Comparison of ENCODE assay signal across 25 cellular contexts in the genomic region with DNA sequence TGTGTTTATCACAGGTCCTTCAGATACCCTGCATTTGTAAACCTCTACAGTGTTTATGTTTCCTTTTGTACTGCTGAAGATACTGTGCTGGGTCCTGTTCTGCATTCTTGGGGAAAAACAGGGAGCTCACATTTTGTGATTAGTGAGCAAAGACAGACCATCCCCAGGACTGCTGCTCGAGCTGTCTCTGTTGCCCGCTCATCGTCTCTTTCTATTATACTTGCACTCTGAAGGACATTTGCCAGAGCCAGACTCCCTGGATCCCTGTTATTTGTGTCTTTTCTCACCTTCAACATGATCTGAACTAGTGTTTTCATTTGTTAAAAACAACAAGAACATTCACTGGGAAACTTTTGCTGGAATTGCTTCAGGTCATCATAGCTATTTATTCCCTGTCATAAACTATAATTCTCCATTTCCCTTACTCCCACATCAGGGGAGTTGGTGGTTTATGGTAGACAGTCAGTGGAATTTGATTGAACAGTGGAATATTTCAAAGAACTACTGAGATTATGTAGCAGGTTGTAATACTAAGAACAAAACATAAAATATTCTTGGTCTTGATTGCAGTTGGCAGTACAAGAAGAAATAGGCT. TPM values are rescaled to one million over a fixed set of nuclear protein-coding genes. Genes with fewer than 3 reads are reported as not detected.
"Had no signal": no experiment of that assay in that cellular context is flagged by ENCODE, and none has a peak within 500 bp of the region (broad histone marks: within the 10 kb centered on the region; RNA-seq: fewer than 3 reads in every experiment).

No MANE protein-coding gene starts in this region.

- H3K9me3 ChIP-seq: heart right ventricle, left ventricle myocardium inferior, right atrium auricular region, transverse colon, vagina had no signal

- H3K4me1 Mint-ChIP-seq: activated CD4-positive, alpha-beta T cell treated with anti-CD3 and anti-CD28 coated beads, Interleukin-2, amount 10 ng/mL, durations not matched to agents 24 days and 14 days; activated naive CD4-positive, alpha-beta T cell treated with anti-CD3 and anti-CD28 coated beads, Interleukin-2, amount 10 ng/mL, durations not matched to agents 7 days and 5 days; activated naive CD8-positive, alpha-beta T cell treated with anti-CD3 and anti-CD28 coated beads, Interleukin-2, amount 10 ng/mL, durations not matched to agents 7 days and 5 days; naive B cell had no signal

- H3K9me3 Mint-ChIP-seq: activated CD4-positive, alpha-beta memory T cell treated with anti-CD3 and anti-CD28 coated beads for 36 hours; activated CD4-positive, alpha-beta T cell treated with anti-CD3 and anti-CD28 coated beads, Interleukin-2, amount 10 ng/mL, durations not matched to agents 24 days and 14 days; activated naive CD4-positive, alpha-beta T cell treated with anti-CD3 and anti-CD28 coated beads, Interleukin-2, amount 10 ng/mL, durations not matched to agents 7 days and 5 days; activated naive CD8-positive, alpha-beta T cell treated with anti-CD3 and anti-CD28 coated beads, Interleukin-2, amount 10 ng/mL, durations not matched to agents 7 days and 5 days; activated T-cell treated with anti-CD3 and anti-CD28 coated beads, Interleukin-2, amount 50 U/mL, for 24 hours; T-helper 1 cell treated with Interleukin-12 subunit alpha and Interleukin-12 subunit beta and Interleukin-4 antibody, amounts not matched to agents 30 μg/mL and 1 μg/mL, for 36 hours had no signal

- H3K36me3 ChIP-seq: transverse colon had no signal

- H3K4me3 ChIP-seq: heart right ventricle, left ventricle myocardium inferior, lung, right atrium auricular region, transverse colon, vagina had no signal

- H3K27me3 ChIP-seq: foreskin keratinocyte, heart right ventricle, right atrium auricular region, transverse colon, vagina had no signal

- H3K36me3 Mint-ChIP-seq: activated CD4-positive, alpha-beta memory T cell treated with anti-CD3 and anti-CD28 coated beads for 36 hours; activated naive CD4-positive, alpha-beta T cell treated with anti-CD3 and anti-CD28 coated beads, Interleukin-2, amount 10 ng/mL, durations not matched to agents 7 days and 5 days; activated naive CD8-positive, alpha-beta T cell treated with anti-CD3 and anti-CD28 coated beads, Interleukin-2, amount 10 ng/mL, durations not matched to agents 7 days and 5 days; naive B cell had no signal

- H3K4me3 Mint-ChIP-seq: activated CD4-positive, alpha-beta memory T cell treated with anti-CD3 and anti-CD28 coated beads for 36 hours; activated CD4-positive, alpha-beta T cell treated with anti-CD3 and anti-CD28 coated beads, Interleukin-2, amount 10 ng/mL, durations not matched to agents 24 days and 14 days; activated naive CD4-positive, alpha-beta T cell treated with anti-CD3 and anti-CD28 coated beads, Interleukin-2, amount 10 ng/mL, durations not matched to agents 7 days and 5 days; activated naive CD8-positive, alpha-beta T cell treated with anti-CD3 and anti-CD28 coated beads, Interleukin-2, amount 10 ng/mL, durations not matched to agents 7 days and 5 days; activated T-cell treated with anti-CD3 and anti-CD28 coated beads, Interleukin-2, amount 50 U/mL, for 24 hours; naive B cell; T-helper 1 cell treated with Interleukin-12 subunit alpha and Interleukin-12 subunit beta and Interleukin-4 antibody, amounts not matched to agents 30 μg/mL and 1 μg/mL, for 36 hours had no signal

- H3K9ac ChIP-seq: parathyroid adenoma had no signal

- DNase-seq: activated CD4-positive, alpha-beta memory T cell treated with anti-CD3 and anti-CD28 coated beads for 36 hours; activated CD4-positive, alpha-beta T cell treated with anti-CD3 and anti-CD28 coated beads, Interleukin-2, amount 10 ng/mL, durations not matched to agents 24 days and 14 days; activated CD4-positive, CD25-positive, alpha-beta regulatory T cell treated with anti-CD3 and anti-CD28 coated beads, Interleukin-2, amount 50 U/mL, for 72 hours; activated CD8-positive, alpha-beta memory T cell treated with anti-CD3 and anti-CD28 coated beads, Interleukin-2, amount 50 U/mL, for 48 hours; activated gamma-delta T cell; activated naive CD4-positive, alpha-beta T cell treated with anti-CD3 and anti-CD28 coated beads, Interleukin-2, amount 10 ng/mL, durations not matched to agents 7 days and 5 days; activated naive CD8-positive, alpha-beta T cell treated with anti-CD3 and anti-CD28 coated beads, Interleukin-2, amount 10 ng/mL, durations not matched to agents 7 days and 5 days; activated T-cell treated with anti-CD3 and anti-CD28 coated beads, Interleukin-2, amount 50 U/mL, for 24 hours; amygdala; caudate nucleus; foreskin keratinocyte; heart right ventricle; left ventricle myocardium inferior; naive B cell; stimulated activated CD4-positive, alpha-beta T cell treated with anti-CD3 and anti-CD28 coated beads, Interleukin-15, amount 100 ng/mL, for 24 hours; stimulated activated CD4-positive, alpha-beta T cell treated with anti-CD3 and anti-CD28 coated beads, Interleukin-2, amount 100 ng/mL, for 48 hours; stimulated activated naive CD4-positive, alpha-beta T cell treated with Interleukin-2 at 50 U/mL for 16 hours; T-helper 9 cell; transverse colon had no signal

- ATAC-seq: esophagus mucosa, foreskin keratinocyte, heart right ventricle had no signal

- H3K27ac ChIP-seq: foreskin keratinocyte, heart right ventricle, left ventricle myocardium inferior, parathyroid adenoma, right atrium auricular region, transverse colon, vagina had no signal

- H3K27me3 Mint-ChIP-seq: activated CD4-positive, alpha-beta T cell treated with anti-CD3 and anti-CD28 coated beads, Interleukin-2, amount 10 ng/mL, durations not matched to agents 24 days and 14 days had no signal

- H3K4me1 ChIP-seq: foreskin keratinocyte, parathyroid adenoma, right atrium auricular region, transverse colon had no signal

- H3K27ac Mint-ChIP-seq: activated CD4-positive, alpha-beta memory T cell treated with anti-CD3 and anti-CD28 coated beads for 36 hours; activated CD4-positive, alpha-beta T cell treated with anti-CD3 and anti-CD28 coated beads, Interleukin-2, amount 10 ng/mL, durations not matched to agents 24 days and 14 days; activated naive CD4-positive, alpha-beta T cell treated with anti-CD3 and anti-CD28 coated beads, Interleukin-2, amount 10 ng/mL, durations not matched to agents 7 days and 5 days; activated naive CD8-positive, alpha-beta T cell treated with anti-CD3 and anti-CD28 coated beads, Interleukin-2, amount 10 ng/mL, durations not matched to agents 7 days and 5 days; activated T-cell treated with anti-CD3 and anti-CD28 coated beads, Interleukin-2, amount 50 U/mL, for 24 hours; naive B cell; T-helper 1 cell treated with Interleukin-12 subunit alpha and Interleukin-12 subunit beta and Interleukin-4 antibody, amounts not matched to agents 30 μg/mL and 1 μg/mL, for 36 hours had no signal

RNA-seq across cellular contexts. Expression of gene PRRX1, which starts 53.0 kb away (rescaled TPM):
- total RNA-seq: activated CD4-positive, alpha-beta memory T cell treated with anti-CD3 and anti-CD28 coated beads for 36 hours; activated CD4-positive, alpha-beta T cell treated with anti-CD3 and anti-CD28 coated beads, Interleukin-2, amount 10 ng/mL, durations not matched to agents 24 days and 14 days; activated naive CD8-positive, alpha-beta T cell treated with anti-CD3 and anti-CD28 coated beads, Interleukin-2, amount 10 ng/mL, durations not matched to agents 7 days and 5 days had no signal
